ENCODE assay signal across 1 cellular context in the genomic region with DNA sequence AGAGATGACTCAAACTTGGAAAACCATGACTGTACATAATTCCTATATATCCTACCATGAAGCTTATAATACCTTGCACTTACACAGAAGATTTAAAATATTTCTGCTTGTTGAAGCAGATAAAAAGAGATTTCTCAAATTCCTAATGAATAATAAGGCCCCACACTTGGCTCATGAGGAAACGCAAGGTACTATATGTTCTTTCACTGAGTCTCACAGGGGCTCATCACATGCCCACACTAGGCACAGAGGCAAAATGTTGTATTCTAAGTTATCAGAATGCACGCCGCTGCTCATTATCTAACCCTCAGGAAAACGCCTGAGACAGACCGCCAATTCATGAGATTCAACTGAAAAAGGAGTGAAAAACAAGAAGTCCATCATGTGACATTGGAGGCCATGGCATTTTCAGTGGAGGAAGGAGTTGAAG.
TF ChIP-seq lines count a peak whose summit lies in the region.

No MANE protein-coding gene starts in this region.

TF ChIP-seq in HepG2, 621 proteins besides CTCF, POLR2A, EP300 and RAD21 (continued from another document):
- TF ChIP-seq, protein P1, sequence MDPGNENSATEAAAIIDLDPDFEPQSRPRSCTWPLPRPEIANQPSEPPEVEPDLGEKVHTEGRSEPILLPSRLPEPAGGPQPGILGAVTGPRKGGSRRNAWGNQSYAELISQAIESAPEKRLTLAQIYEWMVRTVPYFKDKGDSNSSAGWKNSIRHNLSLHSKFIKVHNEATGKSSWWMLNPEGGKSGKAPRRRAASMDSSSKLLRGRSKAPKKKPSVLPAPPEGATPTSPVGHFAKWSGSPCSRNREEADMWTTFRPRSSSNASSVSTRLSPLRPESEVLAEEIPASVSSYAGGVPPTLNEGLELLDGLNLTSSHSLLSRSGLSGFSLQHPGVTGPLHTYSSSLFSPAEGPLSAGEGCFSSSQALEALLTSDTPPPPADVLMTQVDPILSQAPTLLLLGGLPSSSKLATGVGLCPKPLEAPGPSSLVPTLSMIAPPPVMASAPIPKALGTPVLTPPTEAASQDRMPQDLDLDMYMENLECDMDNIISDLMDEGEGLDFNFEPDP (CRISPR knock-in tag; conservative IDR thresholded peaks at IDR 0.05), result 0 out of 2 replicates have a peak, but pooled peaks have one; percentile 19
- TF ChIP-seq, protein P2, sequence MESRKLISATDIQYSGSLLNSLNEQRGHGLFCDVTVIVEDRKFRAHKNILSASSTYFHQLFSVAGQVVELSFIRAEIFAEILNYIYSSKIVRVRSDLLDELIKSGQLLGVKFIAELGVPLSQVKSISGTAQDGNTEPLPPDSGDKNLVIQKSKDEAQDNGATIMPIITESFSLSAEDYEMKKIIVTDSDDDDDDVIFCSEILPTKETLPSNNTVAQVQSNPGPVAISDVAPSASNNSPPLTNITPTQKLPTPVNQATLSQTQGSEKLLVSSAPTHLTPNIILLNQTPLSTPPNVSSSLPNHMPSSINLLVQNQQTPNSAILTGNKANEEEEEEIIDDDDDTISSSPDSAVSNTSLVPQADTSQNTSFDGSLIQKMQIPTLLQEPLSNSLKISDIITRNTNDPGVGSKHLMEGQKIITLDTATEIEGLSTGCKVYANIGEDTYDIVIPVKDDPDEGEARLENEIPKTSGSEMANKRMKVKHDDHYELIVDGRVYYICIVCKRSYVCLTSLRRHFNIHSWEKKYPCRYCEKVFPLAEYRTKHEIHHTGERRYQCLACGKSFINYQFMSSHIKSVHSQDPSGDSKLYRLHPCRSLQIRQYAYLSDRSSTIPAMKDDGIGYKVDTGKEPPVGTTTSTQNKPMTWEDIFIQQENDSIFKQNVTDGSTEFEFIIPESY (CRISPR knock-in tag; IDR thresholded peaks at IDR 0.05), result 0 out of 2 replicates have a peak, but pooled peaks have one; percentile 15
TF ChIP-seq in HepG2: peak in this region for 3.
